Comparison of ENCODE assay signal across 2 cellular contexts in genomic region chr7:127667751-127668530, GRCh38.
TF ChIP-seq lines count a peak whose summit lies in the region.

No MANE protein-coding gene starts in this region.

TF ChIP-seq in IMR-90, 13 proteins besides CTCF, POLR2A, EP300 and RAD21:
- TF ChIP-seq CEBPB (IDR thresholded peaks at IDR 0.05; ENCODE audit: low read depth, low read length): no peak
- no peak for TF ChIP-seq RFX5 (IDR thresholded peaks at IDR 0.05; ENCODE audit: low read depth, low read length)
- TF ChIP-seq SMC3 (IDR thresholded peaks at IDR 0.05; ENCODE audit: low read depth, low read length): no peak
- TF ChIP-seq USF2 (IDR thresholded peaks at IDR 0.05; ENCODE audit: low read depth, low read length): no peak
- no peak for TF ChIP-seq MAZ (IDR thresholded peaks at IDR 0.05; ENCODE audit: borderline replicate concordance, low read depth, low read length)
- no peak for TF ChIP-seq MAFK (IDR thresholded peaks at IDR 0.05; ENCODE audit: low read depth, low read length)
- TF ChIP-seq RCOR1 (IDR thresholded peaks at IDR 0.05; ENCODE audit: insufficient replicate concordance, low read length): no peak
- TF ChIP-seq CHD1 (IDR thresholded peaks at IDR 0.05; ENCODE audit: low read depth, low read length): no peak
- TF ChIP-seq MXI1 (IDR thresholded peaks at IDR 0.05; ENCODE audit: borderline replicate concordance, low read depth, low read length): no peak
- TF ChIP-seq NFE2L2 (IDR thresholded peaks at IDR 0.05; ENCODE audit: low read depth, low read length): no peak
- no peak for TF ChIP-seq ELK1 (IDR thresholded peaks at IDR 0.05; ENCODE audit: borderline replicate concordance, low read depth, low read length)

TF ChIP-seq in WTC11, 78 proteins besides CTCF, POLR2A, EP300 and RAD21:
- TF ChIP-seq ZBTB43 (CRISPR knock-in tag; IDR thresholded peaks at IDR 0.05): no peak
- no peak for TF ChIP-seq NR2C2 (CRISPR knock-in tag; IDR thresholded peaks at IDR 0.05)
- TF ChIP-seq E2F1 (CRISPR knock-in tag; IDR thresholded peaks at IDR 0.05): no peak
- TF ChIP-seq FOXP4 (CRISPR knock-in tag; IDR thresholded peaks at IDR 0.05): no peak
- TF ChIP-seq AR (CRISPR knock-in tag; IDR thresholded peaks at IDR 0.05): no peak
- TF ChIP-seq GTF2I (CRISPR knock-in tag; conservative IDR thresholded peaks at IDR 0.05): no peak
- no peak for TF ChIP-seq ZNF263 (CRISPR knock-in tag; IDR thresholded peaks at IDR 0.05; ENCODE audit: low read depth)
- no peak for TF ChIP-seq USF1 (CRISPR knock-in tag; IDR thresholded peaks at IDR 0.05)
